ENCODE assay signal across 8 cellular contexts in the genomic region with DNA sequence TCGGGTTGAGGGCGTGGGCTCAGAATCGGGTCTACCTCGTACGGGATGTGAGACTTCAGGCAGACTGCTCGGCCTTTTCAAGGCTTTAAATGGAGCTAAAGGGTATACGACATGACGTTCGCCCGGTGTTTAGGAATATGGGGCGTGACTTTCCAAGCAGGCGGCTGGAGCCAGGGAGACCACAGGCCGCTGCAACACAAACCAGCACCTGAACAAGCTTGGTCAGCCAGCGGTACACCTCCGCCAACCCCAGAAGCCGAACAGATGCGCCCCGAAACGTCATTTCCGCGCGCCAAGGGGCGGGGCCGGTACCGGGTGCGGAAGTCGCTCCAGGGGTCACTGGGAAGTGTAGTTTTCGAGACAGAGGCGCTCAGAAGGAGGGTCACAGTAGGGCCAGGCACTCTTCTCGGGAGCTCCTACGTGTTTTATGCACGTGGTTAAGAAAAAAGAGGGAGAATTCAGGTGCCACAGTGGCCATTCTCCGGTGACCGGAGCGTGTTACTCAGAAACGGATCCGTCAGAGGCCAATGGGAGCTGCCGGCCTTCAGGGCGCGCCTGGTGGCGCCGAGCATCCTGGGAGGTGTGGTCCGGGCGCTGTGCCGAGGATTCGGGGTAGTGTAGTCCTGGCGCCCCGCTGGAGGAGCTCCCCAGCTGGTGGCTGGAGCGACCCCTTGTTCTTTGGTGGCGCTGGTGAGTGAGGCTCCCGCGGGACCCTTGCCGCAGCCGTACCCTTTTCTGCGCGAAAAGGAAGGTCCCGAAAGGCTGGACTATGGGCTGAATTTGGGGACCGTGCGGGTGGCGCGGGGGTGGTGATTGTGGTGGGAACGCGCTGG. TPM values are rescaled to one million over a fixed set of nuclear protein-coding genes. Genes with fewer than 3 reads are reported as not detected.
DNase-seq lines count a peak whose midpoint lies in the region; ATAC-seq and TF ChIP-seq lines count a peak whose summit lies in the region.

A gene (plus strand): TSS at position 613 of the 833 bp plus-strand sequence. CDS start 17,160 bp downstream, outside the sequence.

- no peak for TF ChIP-seq CTCF in LNCaP clone FGC (IDR thresholded peaks at IDR 0.05; ENCODE audit: control insufficient read depth, extremely low read depth, insufficient read depth)
- no peak for TF ChIP-seq CTCF in natural killer cell (IDR thresholded peaks at IDR 0.05)

- peak within 1 kb of the TSS; percentile 97 for H3K4me3 Mint-ChIP-seq in activated T-helper 2 cell treated with anti-CD3 and anti-CD28 coated beads, Interferon-gamma antibody, Interleukin-2, Interleukin-4, amounts not matched to agents 10 μg/mL and 5 μg/mL and 100 μg/mL, durations not matched to agents 14 hours and 24 hours and 36 hours (ENCODE audit: low read depth)
- H3K4me3 Mint-ChIP-seq in natural killer cell: peak within 1 kb of the TSS; percentile 98

- peak within 1 kb of the TSS; percentile 84 for H3K4me3 ChIP-seq in LNCaP clone FGC (ENCODE audit: low read depth, low read length)

- H3K27me3 Mint-ChIP-seq in activated T-helper 2 cell treated with anti-CD3 and anti-CD28 coated beads, Interferon-gamma antibody, Interleukin-2, Interleukin-4, amounts not matched to agents 10 μg/mL and 5 μg/mL and 100 μg/mL, durations not matched to agents 14 hours and 24 hours and 36 hours (ENCODE audit: low read depth): peaks cover 8% of the 10 kb centered on the region
- H3K27me3 Mint-ChIP-seq in natural killer cell (ENCODE audit: low read depth in 2 of 2): peaks cover 26 to 35% of the 10 kb centered on the region in 2 donors

- DNase-seq in ELR (ENCODE audit: low read depth): peak; percentile 91
- DNase-seq in H4 (ENCODE audit: low spot score): peak; percentile 89
- DNase-seq in LNCaP clone FGC (ENCODE audit: low read depth): peak; percentile 88
- peak; percentile 96 for DNase-seq in RPMI8226
- DNase-seq in activated T-helper 2 cell treated with anti-CD3 and anti-CD28 coated beads, Interferon-gamma antibody, Interleukin-2, Interleukin-4, amounts not matched to agents 10 μg/mL and 5 μg/mL and 100 μg/mL, durations not matched to agents 14 hours and 24 hours and 36 hours (ENCODE audit: low spot score): peak; percentile 94
- DNase-seq in fibroblast of peridontal ligament (ENCODE audit: extremely low read depth): peak; percentile 90
- peak; percentile 99 for DNase-seq in natural killer cell
- DNase-seq in stimulated activated naive CD4-positive, alpha-beta T cell (lab: John Stamatoyannopoulos, UW): peak; percentile 91 to 99 (median 96)

- H3K36me3 Mint-ChIP-seq in activated T-helper 2 cell treated with anti-CD3 and anti-CD28 coated beads, Interferon-gamma antibody, Interleukin-2, Interleukin-4, amounts not matched to agents 10 μg/mL and 5 μg/mL and 100 μg/mL, durations not matched to agents 14 hours and 24 hours and 36 hours (ENCODE audit: low read depth): peaks cover 26% of the 10 kb centered on the region
- peaks cover 32% of the 10 kb centered on the region for H3K36me3 Mint-ChIP-seq in natural killer cell

- H3K9me3 Mint-ChIP-seq in activated T-helper 2 cell treated with anti-CD3 and anti-CD28 coated beads, Interferon-gamma antibody, Interleukin-2, Interleukin-4, amounts not matched to agents 10 μg/mL and 5 μg/mL and 100 μg/mL, durations not matched to agents 14 hours and 24 hours and 36 hours: peaks cover 25% of the 10 kb centered on the region
- peaks cover 4 to 7% of the 10 kb centered on the region in 2 donors for H3K9me3 Mint-ChIP-seq in natural killer cell

- intact Hi-C loops in activated T-helper 2 cell treated with anti-CD3 and anti-CD28 coated beads, Interferon-gamma antibody, Interleukin-2, Interleukin-4, amounts not matched to agents 10 μg/mL and 5 μg/mL and 100 μg/mL, durations not matched to agents 14 hours and 24 hours and 36 hours (cut with micrococcal nuclease): loop anchor here (1.0 to 10.0 kb wide), 8 partner anchors 151 to 1716 kb away; a partner anchor contains a TSS
- intact Hi-C loops in natural killer cell (cut with micrococcal nuclease): loop anchor here (2.0 to 10.0 kb wide), 2 partner anchors 319 to 1767 kb away; a partner anchor contains a TSS

- peaks cover 18% of the 10 kb centered on the region for H3K4me1 Mint-ChIP-seq in activated T-helper 2 cell treated with anti-CD3 and anti-CD28 coated beads, Interferon-gamma antibody, Interleukin-2, Interleukin-4, amounts not matched to agents 10 μg/mL and 5 μg/mL and 100 μg/mL, durations not matched to agents 14 hours and 24 hours and 36 hours (ENCODE audit: low read depth)
- peaks cover 28 to 37% of the 10 kb centered on the region in 2 donors for H3K4me1 Mint-ChIP-seq in natural killer cell

- peak; percentile 93 to 97 (median 95) for ATAC-seq in natural killer cell

- H3K27ac Mint-ChIP-seq in activated T-helper 2 cell treated with anti-CD3 and anti-CD28 coated beads, Interferon-gamma antibody, Interleukin-2, Interleukin-4, amounts not matched to agents 10 μg/mL and 5 μg/mL and 100 μg/mL, durations not matched to agents 14 hours and 24 hours and 36 hours: peak within 1 kb of the TSS; percentile 97
- H3K27ac Mint-ChIP-seq in natural killer cell: peak within 1 kb of the TSS; percentile 97

RNA-seq across cellular contexts. Expression of the gene that starts here (rescaled TPM):
- total RNA-seq in H4 (2014; rRNA removed; shearing (Covaris generic)): 9.5 and 10.8 TPM in 2 replicates
- total RNA-seq in activated T-helper 2 cell treated with anti-CD3 and anti-CD28 coated beads, Interferon-gamma antibody, Interleukin-2, Interleukin-4, amounts not matched to agents 10 μg/mL and 5 μg/mL and 100 μg/mL, durations not matched to agents 14 hours and 24 hours and 36 hours: 8.7 and 10.0 TPM in 2 replicates
- total RNA-seq in natural killer cell: 1 to 10 TPM; 5.2 to 9.6 (median 9.3) TPM

Comparison
In these comparisons a context has a peak if more than half of its experiments do, and no peak if none do; other contexts are left out.
1. Peak in every context shown above with its lines: DNase-seq, ATAC-seq and H3K4me3 ChIP-seq.